In genomic region chr6:105600342-105601293, GRCh38 we compare ENCODE assay signal across 10 cellular contexts.
DNase-seq lines count a peak whose midpoint lies in the region; TF ChIP-seq lines count a peak whose summit lies in the region.
"Had no signal": no experiment of that assay in that cellular context is flagged by ENCODE, and none has a peak within 500 bp of the region (broad histone marks: within the 10 kb centered on the region; RNA-seq: fewer than 3 reads in every experiment).

No MANE protein-coding gene starts in this region.

- no peak overlapping the region for H2AFZ ChIP-seq in mammary epithelial cell (ENCODE audit: low read depth, low read length)

- no peaks in the 10 kb centered on the region for H3K79me2 ChIP-seq in mammary epithelial cell (ENCODE audit: insufficient read depth, low read length)

- CTCF ChIA-PET in mammary epithelial cell (lab: Charles Lee; ENCODE audit: low non-redundant PET): interaction anchor here (0.7 kb wide), 1 partner anchor 53 kb away, joined by 3 read pairs; no protein-coding TSS in a partner anchor

- H3K27me3 ChIP-seq in cardiac muscle cell (peaks cover 6% of the 10 kb centered on the region), mammary epithelial cell (ENCODE audit: insufficient read depth, low read length) (no peaks in the 10 kb centered on the region), uterus (no peaks in the 10 kb centered on the region)
- H3K27me3 ChIP-seq: testis had no signal

- intact Hi-C loops in cardiac septum (cut with DNase I) (no loop called here), mammary epithelial cell (cut with micrococcal nuclease) (loop anchor here (1.0 to 10.0 kb wide), 8 partner anchors 64 to 486 kb away; partner anchors contain the start of gene PRDM1), uterus (cut with DNase I; ENCODE audit: low total_unique reads) (no loop called here)

- TF ChIP-seq CTCF in cardiac muscle cell (IDR thresholded peaks at IDR 0.05; ENCODE audit: low read depth, low read length) (no peak), mammary epithelial cell (conservative IDR thresholded peaks at IDR 0.05 in 1 of 2, IDR thresholded peaks at IDR 0.05 in 1 of 2; ENCODE audit: extremely low read depth in 1 of 2, insufficient read depth in 1 of 2, low read depth in 1 of 2, low read length in 2 of 2) (no peak), uterus (IDR thresholded peaks at IDR 0.05) (no peak)

- TSS peak; percentile 78 for BruUV-seq in mammary epithelial cell (replicated peaks; lab: Mats Ljungman, UMichigan)

- no peaks in the 10 kb centered on the region for H4K20me1 ChIP-seq in mammary epithelial cell (ENCODE audit: insufficient read depth, low read length)

- H3K9me3 ChIP-seq in cardiac muscle cell (ENCODE audit: low read depth): no peaks in the 10 kb centered on the region
- no peaks in the 10 kb centered on the region for H3K9me3 ChIP-seq in mammary epithelial cell (replicated peaks; ENCODE audit: insufficient read depth, low read length)
- H3K9me3 ChIP-seq in uterus: no peaks in the 10 kb centered on the region
- H3K9me3 ChIP-seq: testis had no signal

- dilution Hi-C loops in mammary epithelial cell (cut with HindIII; ENCODE audit: low sequenced_read_pairs): loop anchor here (5.0 kb wide), 1 partner anchor 167 kb away; no protein-coding TSS in a partner anchor

- in situ Hi-C loops in mammary epithelial cell (cut with MboI; ENCODE audit: low sequenced_read_pairs in 2 of 2): no loop called here

- 47% methylated on average over 9 of the region's 9 CpGs for WGBS in mammary epithelial cell (ENCODE audit: low coverage, missing lambda C conversion rate)

- peak overlapping the region; percentile 94 for H3K9ac ChIP-seq in mammary epithelial cell (ENCODE audit: insufficient read depth, low read length)

- TF ChIP-seq POLR2A in uterus (IDR thresholded peaks at IDR 0.05): no peak

- H3K4me1 ChIP-seq in cardiac muscle cell (ENCODE audit: low read depth) (peaks cover 17% of the 10 kb centered on the region), mammary epithelial cell (ENCODE audit: insufficient read depth, low read length) (peaks cover 43% of the 10 kb centered on the region), uterus (peaks cover 6 to 7% of the 10 kb centered on the region in 2 donors)
- H3K4me1 ChIP-seq: testis had no signal

- H3K27ac ChIP-seq in cardiac muscle cell (no peak overlapping the region), mammary epithelial cell (ENCODE audit: insufficient read depth, low read depth, low read length) (peak overlapping the region; percentile 100), uterus (peak overlapping the region; percentile 59 to 65)
- H3K27ac ChIP-seq: testis had no signal

- H3K36me3 ChIP-seq in cardiac muscle cell (no peaks in the 10 kb centered on the region), mammary epithelial cell (ENCODE audit: insufficient read depth, low read length) (no peaks in the 10 kb centered on the region), uterus (no peaks in the 10 kb centered on the region)

- no peak overlapping the region for H3K4me3 ChIP-seq in cardiac muscle cell
- no peak overlapping the region for H3K4me3 ChIP-seq in mammary epithelial cell (replicated peaks in 1 of 3; ENCODE audit: insufficient read depth in 1 of 3, low read depth in 2 of 3, low read length in 3 of 3)
- no peak overlapping the region for H3K4me3 ChIP-seq in uterus
- H3K4me3 ChIP-seq: testis had no signal

- DNase-seq in cardiac muscle cell (ENCODE audit: low read depth in 1 of 2, low spot score in 1 of 2) (peak; percentile 45 to 81), cardiac septum (ENCODE audit: low spot score) (no peak), mammary epithelial cell (peak; percentile 92), lung microvascular endothelial cell (ENCODE audit: low read depth in 2 of 2) (peak; percentile 33 to 79), uterus (no peak), OCI-M2 (lab: John Stamatoyannopoulos, UW; ENCODE audit: unreplicated experiment) (no peak), DMS153 (lab: John Stamatoyannopoulos, UW) (no peak), COLO668 (lab: John Stamatoyannopoulos, UW; ENCODE audit: unreplicated experiment) (no peak)
- DNase-seq: NCI-H446 treated with DMSO at 0.1 percent for 48 hours had no signal

- H3K4me2 ChIP-seq in mammary epithelial cell (ENCODE audit: insufficient read depth, low read depth, low read length): peak overlapping the region; percentile 58

Comparison
In these comparisons a context has a peak if more than half of its experiments do, and no peak if none do; other contexts are left out.
1. DNase-seq: peak in cardiac muscle cell (2 of 2), mammary epithelial cell (single experiment) and lung microvascular endothelial cell (2 of 2); none in cardiac septum (single experiment), uterus (0 of 2), OCI-M2 (single experiment), DMS153 (single experiment) and COLO668 (single experiment).